In genomic region chr1:203026666-203027663, GRCh38 we compare ENCODE assay signal across 9 cellular contexts. TPM values are rescaled to one million over a fixed set of nuclear protein-coding genes. Genes with fewer than 3 reads are reported as not detected.
DNase-seq lines count a peak whose midpoint lies in the region; ATAC-seq, FAIRE-seq and TF ChIP-seq lines count a peak whose summit lies in the region.
"Had no signal": no experiment of that assay in that cellular context is flagged by ENCODE, and none has a peak within 500 bp of the region (broad histone marks: within the 10 kb centered on the region; RNA-seq: fewer than 3 reads in every experiment).

No MANE protein-coding gene starts in this region.

- H3K4me3 ChIP-seq in HUES6 (ENCODE audit: low read depth, low read length): peak overlapping the region; percentile 79
- peak overlapping the region; percentile 37 to 42 for H3K4me3 ChIP-seq in uterus

- no peak for DNase-seq in activated CD4-positive, CD25-positive, alpha-beta regulatory T cell treated with anti-CD3 and anti-CD28 coated beads, Interleukin-2, amount 50 U/mL, for 72 hours
- no peak for DNase-seq in central memory CD8-positive, alpha-beta T cell (ENCODE audit: low spot score in 2 of 2)
- DNase-seq in mesenteric fat pad (ENCODE audit: low spot score) (peak; percentile 83), uterus (no peak), frontal cortex (ENCODE audit: low spot score in 2 of 2) (no peak)

- H3K27me3 Mint-ChIP-seq in central memory CD8-positive, alpha-beta T cell: no peaks in the 10 kb centered on the region

- peaks cover 21% of the 10 kb centered on the region for H3K4me1 ChIP-seq in HUES6 (ENCODE audit: control insufficient read depth, insufficient read depth, low read length)
- no peaks in the 10 kb centered on the region for H3K4me1 ChIP-seq in uterus

- H3K27me3 ChIP-seq in HUES6 (ENCODE audit: control insufficient read depth, insufficient read depth, low read length): peaks cover 24% of the 10 kb centered on the region
- no peaks in the 10 kb centered on the region for H3K27me3 ChIP-seq in uterus

- no peak for TF ChIP-seq POLR2A in uterus (IDR thresholded peaks at IDR 0.05)

- H3K36me3 ChIP-seq in HUES6 (ENCODE audit: control insufficient read depth, insufficient read depth, low read length) (peaks cover 34% of the 10 kb centered on the region), uterus (peaks cover 0 to 2% of the 10 kb centered on the region in 2 donors)

- peaks cover 6% of the 10 kb centered on the region; the same call in 1 of the 2 replicates for H3K9me3 ChIP-seq in HUES6 (ENCODE audit: control insufficient read depth, insufficient read depth, low read depth, low read length)
- H3K9me3 ChIP-seq in uterus: no peaks in the 10 kb centered on the region

- H3K27ac Mint-ChIP-seq in central memory CD8-positive, alpha-beta T cell (ENCODE audit: low read depth): peak overlapping the region; percentile 77

- intact Hi-C loops in uterus (cut with DNase I; ENCODE audit: low total_unique reads): no loop called here

- H3K9me3 Mint-ChIP-seq in central memory CD8-positive, alpha-beta T cell: peaks cover 7% of the 10 kb centered on the region

- no peak for FAIRE-seq in frontal cortex (lab: Jason Lieb, UNC)
- FAIRE-seq: G401.6 had no signal

- H3K36me3 Mint-ChIP-seq in central memory CD8-positive, alpha-beta T cell (ENCODE audit: insufficient read depth): peaks cover 21% of the 10 kb centered on the region

- H3K9ac ChIP-seq in HUES6 (ENCODE audit: low read length): peak overlapping the region; percentile 75

- peak overlapping the region; percentile 60 for H3K4me3 Mint-ChIP-seq in central memory CD8-positive, alpha-beta T cell

- H3K4me1 Mint-ChIP-seq in central memory CD8-positive, alpha-beta T cell: peaks cover 10% of the 10 kb centered on the region

- H3K27ac ChIP-seq in HUES6 (ENCODE audit: low read depth, low read length) (no peak overlapping the region), uterus (peak overlapping the region in 1 of 2 donors; percentile 11)

- ATAC-seq in activated CD4-positive, CD25-positive, alpha-beta regulatory T cell treated with anti-CD3 and anti-CD28 coated beads, Interleukin-2, amount 50 U/mL, for 24 hours: peak; percentile 29 to 33
- ATAC-seq in central memory CD8-positive, alpha-beta T cell (replicated peaks; ENCODE audit: extremely low read depth, poor library complexity, severe bottlenecking): peak; percentile 33
- ATAC-seq in GM18498 (IDR thresholded peaks at IDR 0.05; ENCODE audit: unreplicated experiment): no peak

- no peak for TF ChIP-seq CTCF in uterus (IDR thresholded peaks at IDR 0.05)

RNA-seq across cellular contexts. Expression of gene PPFIA4, which starts 0.7 kb away (rescaled TPM):
- total RNA-seq in mesenteric fat pad (0.55 TPM), uterus (1 to 10 TPM in 2 of 4 donors, under 1 TPM in 1, not detected in 1; 0.26 to 7.6 (median 6.5) TPM), frontal cortex (12.6 TPM)

RNA-seq across cellular contexts. Expression of gene TMEM183A, which starts 19.8 kb away (rescaled TPM):
- total RNA-seq in mesenteric fat pad (48.7 TPM), uterus (100 to 1,000 TPM in 1 of 4 donors, 10 to 100 TPM in 3; 25.9 to 109 (median 68.1) TPM), frontal cortex (147 TPM)

RNA-seq across cellular contexts. Expression of gene MYOG, which starts 58.8 kb away (rescaled TPM):
- total RNA-seq in mesenteric fat pad (not detected), uterus (not detected), frontal cortex (under 0.01 TPM)

RNA-seq across cellular contexts. Expression of gene CYB5R1, which starts 59.9 kb away (rescaled TPM):
- 59.8 TPM for total RNA-seq in mesenteric fat pad
- total RNA-seq in uterus: 100 to 1,000 TPM in 1 of 4 donors, 10 to 100 TPM in 3; 25.6 to 110 (median 45.8) TPM
- 21.2 TPM for total RNA-seq in frontal cortex
